8 cellular contexts compared by ENCODE assay signal in genomic region chr7:116500071-116500853, GRCh38. TPM values are rescaled to one million over a fixed set of nuclear protein-coding genes. Genes with fewer than 3 reads are reported as not detected.
DNase-seq lines count a peak whose midpoint lies in the region; ATAC-seq, FAIRE-seq and TF ChIP-seq lines count a peak whose summit lies in the region.

No MANE protein-coding gene starts in this region.

- TF ChIP-seq EP300 in HepG2 (IDR thresholded peaks at IDR 0.05; ENCODE audit: low read depth in 2 of 2, low read length in 2 of 2) (no peak), HepG2 (CRISPR knock-in tag; IDR thresholded peaks at IDR 0.05; ENCODE audit: borderline replicate concordance) (no peak)

- no peak for TF ChIP-seq POLR2A in HepG2 (IDR thresholded peaks at IDR 0.05; ENCODE audit: insufficient read depth in 1 of 2, low read depth in 2 of 2, low read length in 2 of 2)

- H3K4me3 ChIP-seq in GM06990 (replicated peaks; ENCODE audit: low read depth, low read length) (peak overlapping the region; percentile 49), HepG2 (replicated peaks in 1 of 3; ENCODE audit: insufficient read depth in 1 of 3, low read depth in 2 of 3, low read length in 3 of 3) (peak overlapping the region; percentile 38 to 73 (median 42); a peak in 5 of 6 replicates)

- CTCF ChIA-PET in T-cell (lab: Charles Lee) (no interaction called here), HepG2 (lab: Yijun Ruan, JAX; ENCODE audit: low intra/inter-chr PET ratio, low total read pairs) (no interaction called here)

- H3K79me2 ChIP-seq in HepG2 (ENCODE audit: insufficient read depth, low read length) = no peaks in the 10 kb centered on the region

- in situ Hi-C loops in HepG2 (cut with HindIII; ENCODE audit: extremely low pct_ligation_motif_present, low pct_unique_long_range_greater_than_20kb) = no loop called here

- peak overlapping the region in 1 of 2 donors; percentile 41 for H3K27ac Mint-ChIP-seq in T-cell
- no peak overlapping the region for H3K27ac Mint-ChIP-seq in stimulated activated naive B cell treated with anti-CD40 and anti-IgM and Interleukin-4, amounts not matched to agents 10 μg/mL and 1 μg/mL and 100 μg/mL, for 72 hours

- intact Hi-C loops in HepG2 (cut with micrococcal nuclease; ENCODE audit: unreplicated experiment) = no loop called here

- DNase-seq in GM06990 (ENCODE audit: extremely low read depth, insufficient read length) (peak; percentile 8), T-cell (peak in 5 of 34 experiments; percentile 1 to 15 (median 8)), HepG2 (ENCODE audit: low spot score) (no peak)
- no peak for DNase-seq in stimulated activated naive B cell treated with anti-CD40 and anti-IgM and Interleukin-4, amounts not matched to agents 10 μg/mL and 1 μg/mL and 100 μg/mL, for 72 hours
- no peak for DNase-seq in effector CD4-positive, alpha-beta T cell
- DNase-seq in activated CD4-positive, CD25-positive, alpha-beta regulatory T cell (lab: John Stamatoyannopoulos, UW) = no peak

- FAIRE-seq in HepG2 (lab: Jason Lieb, UNC) = no peak

- no TSS peak for BruUV-seq in HepG2 (replicated peaks; lab: Mats Ljungman, UMichigan)

- H3K36me3 Mint-ChIP-seq in T-cell = no peaks in the 10 kb centered on the region
- H3K36me3 Mint-ChIP-seq in stimulated activated naive B cell treated with anti-CD40 and anti-IgM and Interleukin-4, amounts not matched to agents 10 μg/mL and 1 μg/mL and 100 μg/mL, for 72 hours = no peaks in the 10 kb centered on the region

- H3K4me2 ChIP-seq in HepG2 (ENCODE audit: low read depth, low read length) = peak overlapping the region; percentile 79

- peaks cover 47 to 62% of the 10 kb centered on the region in 2 donors for H3K27me3 Mint-ChIP-seq in T-cell
- H3K27me3 Mint-ChIP-seq in stimulated activated naive B cell treated with anti-CD40 and anti-IgM and Interleukin-4, amounts not matched to agents 10 μg/mL and 1 μg/mL and 100 μg/mL, for 72 hours = peaks cover 54 to 64% of the 10 kb centered on the region in 2 donors

- H3K4me3 Mint-ChIP-seq in T-cell = peak overlapping the region; percentile 66 to 82 (median 67)
- peak overlapping the region; percentile 72 to 80 for H3K4me3 Mint-ChIP-seq in stimulated activated naive B cell treated with anti-CD40 and anti-IgM and Interleukin-4, amounts not matched to agents 10 μg/mL and 1 μg/mL and 100 μg/mL, for 72 hours

- H3K9ac ChIP-seq in HepG2 (ENCODE audit: insufficient read depth, low read depth, low read length) = no peak overlapping the region

- H3K27me3 ChIP-seq in GM06990 (replicated peaks; ENCODE audit: control insufficient read depth, insufficient read depth, low read length) (peaks cover 2% of the 10 kb centered on the region), HepG2 (ENCODE audit: control insufficient read depth in 1 of 2, insufficient read depth in 2 of 2, low read length in 2 of 2) (peaks cover 2 to 23% of the 10 kb centered on the region in 2 experiments; a peak in 4 of 5 replicates)

- TF ChIP-seq RAD21 in HepG2 (CRISPR knock-in tag; IDR thresholded peaks at IDR 0.05) = no peak

- H3K36me3 ChIP-seq in GM06990 (ENCODE audit: control insufficient read depth, insufficient read depth, low read length) (no peaks in the 10 kb centered on the region), HepG2 (replicated peaks in 1 of 2; ENCODE audit: control insufficient read depth in 1 of 2, insufficient read depth in 2 of 2, low read length in 2 of 2) (no peaks in the 10 kb centered on the region)

- H3K4me1 ChIP-seq in HepG2 (ENCODE audit: insufficient read depth, low read length) = peaks cover 10% of the 10 kb centered on the region; the same call in 1 of the 2 replicates

- TF ChIP-seq CTCF in GM06990 (IDR thresholded peaks at IDR 0.05; ENCODE audit: insufficient read depth, low read length, poor library complexity, severe bottlenecking) (no peak), HepG2 (CRISPR knock-in tag; IDR thresholded peaks at IDR 0.05) (no peak)

- H3K9me3 ChIP-seq in HepG2 (ENCODE audit: low read length) = no peaks in the 10 kb centered on the region

- POLR2A ChIA-PET in T-cell (lab: Charles Lee) = no interaction called here
- POLR2A ChIA-PET in HepG2 (lab: Yijun Ruan, JAX) = no interaction called here

- ATAC-seq in HG02571 (IDR thresholded peaks at IDR 0.05; ENCODE audit: unreplicated experiment) (peak; percentile 73), T-cell (replicated peaks in 1 of 4) (peak; percentile 34 to 76 (median 64)), HepG2 (peak; percentile 34)
- ATAC-seq in stimulated activated naive B cell treated with anti-CD40 and anti-IgM and Interleukin-4, amounts not matched to agents 10 μg/mL and 1 μg/mL and 100 μg/mL, for 72 hours (replicated peaks) = peak; percentile 65 to 73

- peaks cover 9 to 11% (median 10%) of the 10 kb centered on the region in 3 donors for H3K4me1 Mint-ChIP-seq in T-cell
- peaks cover 13 to 17% of the 10 kb centered on the region in 2 donors for H3K4me1 Mint-ChIP-seq in stimulated activated naive B cell treated with anti-CD40 and anti-IgM and Interleukin-4, amounts not matched to agents 10 μg/mL and 1 μg/mL and 100 μg/mL, for 72 hours

- 45% methylated on average over 19 of the region's 37 CpGs for WGBS in HepG2 (ENCODE audit: low lambda C conversion rate)

- no peaks in the 10 kb centered on the region for H4K20me1 ChIP-seq in HepG2 (ENCODE audit: insufficient read depth, low read length)

- H2AFZ ChIP-seq in HepG2 (ENCODE audit: low read length) = no peak overlapping the region

- peaks cover 0 to 3% (median 0%) of the 10 kb centered on the region in 3 donors for H3K9me3 Mint-ChIP-seq in T-cell
- H3K9me3 Mint-ChIP-seq in stimulated activated naive B cell treated with anti-CD40 and anti-IgM and Interleukin-4, amounts not matched to agents 10 μg/mL and 1 μg/mL and 100 μg/mL, for 72 hours = peaks cover 2 to 3% of the 10 kb centered on the region in 2 donors

- peak overlapping the region; percentile 14 for H3K27ac ChIP-seq in cingulate gyrus (ENCODE audit: low read depth, low read length)
- no peak overlapping the region for H3K27ac ChIP-seq in HepG2 (ENCODE audit: extremely low read length, insufficient read depth, low read length)

TF ChIP-seq in HepG2, 621 proteins besides CTCF, POLR2A, EP300 and RAD21 (continues in another document):
- TF ChIP-seq ZNF777 (CRISPR knock-in tag; IDR thresholded peaks at IDR 0.05) = 0 out of 2 replicates have a peak, but pooled peaks have one; percentile 44

RNA-seq across cellular contexts. Expression of gene CAV2, which starts 0.7 kb away (rescaled TPM):
- under 1 TPM in 3 of 5 donors, not detected in 2; 0.49 to 0.89 (median 0.55) TPM for total RNA-seq in T-cell
- 0.09 and 0.24 TPM in 2 replicates for total RNA-seq in HepG2 (2016; rRNA removed; fragmentation: Illumina TruSeq; extraction: Trizol)
- not detected in 2 replicates for total RNA-seq in HepG2 (2016; cell fraction: cytosol; rRNA removed; fragmentation: Illumina TruSeq; extraction: Trizol; ENCODE audit: low read depth)
- 0.17 and 0.24 TPM in 2 replicates for total RNA-seq in HepG2 (2016; cell fraction: insoluble cytoplasmic fraction; rRNA removed; fragmentation: Illumina TruSeq; extraction: Trizol)
- 0.21 and 0.25 TPM in 2 replicates for total RNA-seq in HepG2 (2016; cell fraction: membrane; rRNA removed; fragmentation: Illumina TruSeq; extraction: Trizol)
- total RNA-seq in HepG2 (2016; cell fraction: nucleus; rRNA removed; fragmentation: Illumina TruSeq; extraction: Trizol) = not detected in 2 replicates
- polyA plus RNA-seq in HepG2 (2011; rRNA removed) = 0.18 and 0.42 TPM in 2 replicates
- 0.13 and 0.26 TPM in 2 replicates for polyA plus RNA-seq in HepG2 (2011; cell fraction: cytosol; rRNA removed)
- 0.05 TPM in 1 of 2 replicates, not detected in the other for polyA plus RNA-seq in HepG2 (2011; cell fraction: nucleus; rRNA removed)
- 0.20 TPM in 1 of 2 replicates, not detected in the other for polyA plus RNA-seq in HepG2 (2012)
- polyA plus RNA-seq in HepG2 (2016; cell fraction: cytosol; fragmentation: Illumina TruSeq; extraction: Trizol; ENCODE audit: low read depth) = 0.09 and 0.12 TPM in 2 replicates
- not detected in 2 replicates for polyA plus RNA-seq in HepG2 (2016; cell fraction: insoluble cytoplasmic fraction; fragmentation: Illumina TruSeq; extraction: Trizol; ENCODE audit: low read depth)
- polyA plus RNA-seq in HepG2 (2016; cell fraction: membrane; fragmentation: Illumina TruSeq; extraction: Trizol; ENCODE audit: low read depth) = 0.28 and 0.46 TPM in 2 replicates
- not detected in 2 replicates for polyA plus RNA-seq in HepG2 (2016; cell fraction: nucleus; fragmentation: Illumina TruSeq; extraction: Trizol; ENCODE audit: insufficient read depth, low read depth)
- 0.04 and 22.5 TPM in 2 replicates for polyA minus RNA-seq in HepG2 (2011; rRNA and poly(A)+ RNA removed; ENCODE audit: low replicate concordance)
- polyA minus RNA-seq in HepG2 (2011; cell fraction: cytosol; rRNA and poly(A)+ RNA removed) = 0.18 TPM in 1 of 2 replicates, not detected in the other
- polyA minus RNA-seq in HepG2 (2011; cell fraction: nucleus; rRNA and poly(A)+ RNA removed) = not detected in 2 replicates

RNA-seq across cellular contexts. Expression of gene CAV1, which starts 24.6 kb away (rescaled TPM):
- total RNA-seq in T-cell = 1 to 10 TPM in 2 of 5 donors, under 1 TPM in 2, not detected in 1; 0.25 to 1.4 (median 0.98) TPM
- total RNA-seq in HepG2 (2016; rRNA removed; fragmentation: Illumina TruSeq; extraction: Trizol) = not detected in 2 replicates
- total RNA-seq in HepG2 (2016; cell fraction: cytosol; rRNA removed; fragmentation: Illumina TruSeq; extraction: Trizol; ENCODE audit: low read depth) = not detected in 2 replicates
- total RNA-seq in HepG2 (2016; cell fraction: insoluble cytoplasmic fraction; rRNA removed; fragmentation: Illumina TruSeq; extraction: Trizol) = not detected in 2 replicates
- total RNA-seq in HepG2 (2016; cell fraction: membrane; rRNA removed; fragmentation: Illumina TruSeq; extraction: Trizol) = not detected in 2 replicates
- not detected in 2 replicates for total RNA-seq in HepG2 (2016; cell fraction: nucleus; rRNA removed; fragmentation: Illumina TruSeq; extraction: Trizol)
- polyA plus RNA-seq in HepG2 (2011; rRNA removed) = 0.08 and 0.40 TPM in 2 replicates
- 0.10 and 0.36 TPM in 2 replicates for polyA plus RNA-seq in HepG2 (2011; cell fraction: cytosol; rRNA removed)
- polyA plus RNA-seq in HepG2 (2011; cell fraction: nucleus; rRNA removed) = 0.10 TPM in 1 of 2 replicates, not detected in the other
- 0.13 TPM in 1 of 2 replicates, not detected in the other for polyA plus RNA-seq in HepG2 (2012)
- not detected in 2 replicates for polyA plus RNA-seq in HepG2 (2016; cell fraction: cytosol; fragmentation: Illumina TruSeq; extraction: Trizol; ENCODE audit: low read depth)
- not detected in 2 replicates for polyA plus RNA-seq in HepG2 (2016; cell fraction: insoluble cytoplasmic fraction; fragmentation: Illumina TruSeq; extraction: Trizol; ENCODE audit: low read depth)
- polyA plus RNA-seq in HepG2 (2016; cell fraction: membrane; fragmentation: Illumina TruSeq; extraction: Trizol; ENCODE audit: low read depth) = not detected in 2 replicates
- not detected in 2 replicates for polyA plus RNA-seq in HepG2 (2016; cell fraction: nucleus; fragmentation: Illumina TruSeq; extraction: Trizol; ENCODE audit: insufficient read depth, low read depth)
- 31.2 TPM in 1 of 2 replicates, not detected in the other for polyA minus RNA-seq in HepG2 (2011; rRNA and poly(A)+ RNA removed; ENCODE audit: low replicate concordance)
- not detected in 2 replicates for polyA minus RNA-seq in HepG2 (2011; cell fraction: cytosol; rRNA and poly(A)+ RNA removed)
- not detected in 2 replicates for polyA minus RNA-seq in HepG2 (2011; cell fraction: nucleus; rRNA and poly(A)+ RNA removed)
